ENCODE assay signal across 17 cellular contexts in the genomic region with DNA sequence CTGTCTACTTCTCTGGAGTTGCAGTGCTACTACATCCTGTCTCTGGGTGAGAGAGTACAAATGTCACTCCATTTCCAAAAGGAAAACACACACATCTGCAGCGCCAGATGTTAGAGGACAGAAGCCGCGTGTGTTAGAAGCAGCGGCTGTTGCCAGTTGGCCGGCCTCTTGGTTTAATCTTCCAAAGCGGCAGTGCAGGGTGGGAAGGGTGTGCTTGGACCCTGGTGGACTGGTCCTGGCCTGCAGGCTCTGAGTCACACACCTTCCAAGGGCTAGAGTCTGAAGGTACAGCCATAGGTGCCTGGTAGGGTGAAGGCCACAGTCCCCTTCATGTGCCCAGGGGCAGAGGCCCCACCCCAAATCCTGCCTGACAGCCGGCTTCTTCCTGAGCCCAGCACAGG.
DNase-seq lines count a peak whose midpoint lies in the region; ATAC-seq and TF ChIP-seq lines count a peak whose summit lies in the region.
"Had no signal": no experiment of that assay in that cellular context is flagged by ENCODE, and none has a peak within 500 bp of the region (broad histone marks: within the 10 kb centered on the region; RNA-seq: fewer than 3 reads in every experiment).

No MANE protein-coding gene starts in this region.

- no peaks in the 10 kb centered on the region for H3K79me2 ChIP-seq in osteoblast (ENCODE audit: insufficient read depth, low read length)

- H3K4me3 ChIP-seq in osteoblast (ENCODE audit: insufficient read depth, low read length) (no peak overlapping the region), foreskin fibroblast (ENCODE audit: low read depth in 1 of 2, low read length in 2 of 2) (no peak overlapping the region)

- DNase-seq in NCI-H1694 (lab: John Stamatoyannopoulos, UW) (peak; percentile 16), NCI-H1694 treated with DMSO at 0.1 percent for 48 hours (lab: John Stamatoyannopoulos, UW) (no peak), CD14-positive monocyte (ENCODE audit: low spot score) (peak; percentile 11), left ventricle myocardium superior (peak; percentile 62), osteoblast (ENCODE audit: insufficient read length, low spot score, missing footprints) (peak; percentile 84), NCI-H2227 treated with DMSO at 0.1 percent for 48 hours (lab: John Stamatoyannopoulos, UW) (no peak), hepatic stellate cell (ENCODE audit: low spot score) (no peak), foreskin fibroblast (no peak)
- DNase-seq: CD4-positive, alpha-beta T cell; GOT3; KG1; NCI-H187 treated with DMSO at 0.1 percent for 48 hours; NCI-H345; SIG-M5 had no signal

- H3K4me2 ChIP-seq in osteoblast (ENCODE audit: insufficient read depth, low read length): no peak overlapping the region

- H3K9me3 ChIP-seq in osteoblast (ENCODE audit: low read depth, low read length): no peaks in the 10 kb centered on the region
- H3K9me3 ChIP-seq: Caco-2 had no signal

- H3K27me3 ChIP-seq in osteoblast (ENCODE audit: insufficient read depth, low read length): peaks cover 5% of the 10 kb centered on the region

- no peaks in the 10 kb centered on the region for H4K20me1 ChIP-seq in osteoblast (ENCODE audit: insufficient read depth, low read length)

- H3K36me3 ChIP-seq in osteoblast (ENCODE audit: insufficient read depth, low read length): no peaks in the 10 kb centered on the region

- TF ChIP-seq CTCF in CD14-positive monocyte (IDR thresholded peaks at IDR 0.05): no peak
- no peak for TF ChIP-seq CTCF in osteoblast (IDR thresholded peaks at IDR 0.05; ENCODE audit: extremely low read depth, low read depth, low read length)
- no peak for TF ChIP-seq CTCF in foreskin fibroblast (IDR thresholded peaks at IDR 0.05; ENCODE audit: low read depth, low read length)

- no peaks in the 10 kb centered on the region for H3K4me1 ChIP-seq in osteoblast (ENCODE audit: insufficient read depth, low read length)
- H3K4me1 ChIP-seq: Caco-2 had no signal

- H2AFZ ChIP-seq in osteoblast (ENCODE audit: low read length): no peak overlapping the region

- H3K27ac Mint-ChIP-seq in CD14-positive monocyte: peak overlapping the region in 1 of 7 donors; percentile 54
- H3K27ac Mint-ChIP-seq: B cell; CD4-positive, alpha-beta T cell had no signal

- no peak overlapping the region for H3K4me3 Mint-ChIP-seq in CD14-positive monocyte
- H3K4me3 Mint-ChIP-seq: B cell; CD4-positive, alpha-beta T cell had no signal

- H3K36me3 Mint-ChIP-seq in CD14-positive monocyte: no peaks in the 10 kb centered on the region

- peaks cover 2% of the 10 kb centered on the region for H3K4me1 Mint-ChIP-seq in CD14-positive monocyte
- H3K4me1 Mint-ChIP-seq: B cell had no signal

- peak; percentile 45 for ATAC-seq in left ventricle myocardium superior
- ATAC-seq: SK-N-SH treated with all-trans-retinoic acid at 6 μM for 48 hours had no signal

- peaks cover 0 to 3% (median 0%) of the 10 kb centered on the region in 7 donors for H3K9me3 Mint-ChIP-seq in CD14-positive monocyte
- H3K9me3 Mint-ChIP-seq: CD4-positive, alpha-beta T cell had no signal

- intact Hi-C loops in CD14-positive monocyte (cut with micrococcal nuclease): no loop called here
- intact Hi-C loops in left ventricle myocardium superior (cut with micrococcal nuclease): no loop called here

- no peak overlapping the region for H3K27ac ChIP-seq in osteoblast (ENCODE audit: low read depth, low read length)

- peaks cover 0 to 7% (median 2%) of the 10 kb centered on the region in 3 donors for H3K27me3 Mint-ChIP-seq in CD14-positive monocyte (ENCODE audit: low read depth in 3 of 3)
- H3K27me3 Mint-ChIP-seq: B cell; CD4-positive, alpha-beta T cell had no signal

Comparison
In these comparisons a context has a peak if more than half of its experiments do, and no peak if none do; other contexts are left out.
1. DNase-seq: peak in NCI-H1694 (single experiment), CD14-positive monocyte (single experiment), left ventricle myocardium superior (single experiment) and osteoblast (single experiment); none in NCI-H1694 treated with DMSO at 0.1 percent for 48 hours (single experiment), NCI-H2227 treated with DMSO at 0.1 percent for 48 hours (single experiment), hepatic stellate cell (single experiment) and foreskin fibroblast (0 of 2).